7 cellular contexts compared by ENCODE assay signal in genomic region chr11:94897330-94897768, GRCh38.
A peak's percentile ranks its signal among the peaks of the same experiment; 100 is the strongest.
DNase-seq lines count a peak whose midpoint lies in the region; ATAC-seq, FAIRE-seq and TF ChIP-seq lines count a peak whose summit lies in the region.

No MANE protein-coding gene starts in this region.

- FAIRE-seq in urothelium cell line (lab: Jason Lieb, UNC): no peak

- peak; percentile 66 for ATAC-seq in GM21576 (IDR thresholded peaks at IDR 0.05; ENCODE audit: unreplicated experiment)

- TF ChIP-seq CTCF in epithelial cell of esophagus (IDR thresholded peaks at IDR 0.05; ENCODE audit: insufficient read depth, low read depth, low read length, missing control alignments): peak; percentile 90

- peak; percentile 57 for DNase-seq in ELF-1 (ENCODE audit: low read depth, low spot score)
- DNase-seq in NCI-H146 (lab: John Stamatoyannopoulos, UW): peak; percentile 16
- peak; percentile 23 for DNase-seq in UCSD-AML1 (lab: John Stamatoyannopoulos, UW; ENCODE audit: unreplicated experiment)
- peak; percentile 55 for DNase-seq in epithelial cell of esophagus (ENCODE audit: low read depth)
- peak; percentile 43 for DNase-seq in mucosa of gallbladder (ENCODE audit: low spot score)
- peak; percentile 53 for DNase-seq in urothelium cell line (ENCODE audit: low spot score)

- H3K4me3 ChIP-seq in epithelial cell of esophagus (ENCODE audit: low read length): no peak overlapping the region
